Comparison of ENCODE assay signal across 10 cellular contexts in the genomic region with DNA sequence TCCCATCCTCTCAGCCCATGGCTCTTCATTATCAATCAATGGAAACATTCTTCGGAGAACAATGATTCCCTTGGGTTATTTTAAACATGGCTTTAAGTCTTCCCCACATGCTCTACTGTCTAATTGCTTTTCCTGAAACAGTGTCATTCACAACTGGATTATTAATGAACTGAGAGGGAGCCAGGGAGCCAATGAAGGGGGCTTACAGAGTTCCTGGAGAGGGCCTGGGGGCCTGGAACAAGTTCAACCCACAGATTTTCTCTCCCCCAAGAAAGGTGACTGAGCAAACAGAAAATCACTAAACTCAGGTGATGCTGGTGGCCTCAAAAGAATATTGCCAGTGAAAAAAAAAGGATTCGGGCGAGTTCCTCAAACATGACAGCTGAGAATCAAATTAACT. TPM values are rescaled to one million over a fixed set of nuclear protein-coding genes. Genes with fewer than 3 reads are reported as not detected.
DNase-seq lines count a peak whose midpoint lies in the region; ATAC-seq and TF ChIP-seq lines count a peak whose summit lies in the region.
"Had no signal": no experiment of that assay in that cellular context is flagged by ENCODE, and none has a peak within 500 bp of the region (broad histone marks: within the 10 kb centered on the region; RNA-seq: fewer than 3 reads in every experiment).

No MANE protein-coding gene starts in this region.

- intact Hi-C loops in colonic mucosa (cut with DNase I) (no loop called here), ovary (cut with DNase I) (no loop called here)

- no peak for DNase-seq in CD4-positive, CD25-positive, alpha-beta regulatory T cell
- no peak for DNase-seq in colonic mucosa
- no peak for DNase-seq in neural crest cell (ENCODE audit: low read depth, low spot score)
- no peak for DNase-seq in effector CD8-positive, alpha-beta T cell (lab: John Stamatoyannopoulos, UW)
- DNase-seq in ovary: no peak
- DNase-seq: NCI-H2081 treated with DMSO at 0.1 percent for 48 hours, SJCRH30 had no signal

- ATAC-seq in CD4-positive, CD25-positive, alpha-beta regulatory T cell (ENCODE audit: low read depth in 2 of 2): no peak
- ATAC-seq in HG03460 (IDR thresholded peaks at IDR 0.05; ENCODE audit: unreplicated experiment) (no peak), GM19467 (IDR thresholded peaks at IDR 0.05; ENCODE audit: unreplicated experiment) (no peak)

- TF ChIP-seq POLR2A in ovary (IDR thresholded peaks at IDR 0.05): no peak

- TF ChIP-seq CTCF in KMS-11 (conservative IDR thresholded peaks at IDR 0.05; ENCODE audit: low read depth, low read length) (no peak), colonic mucosa (IDR thresholded peaks at IDR 0.05) (no peak), neural crest cell (conservative IDR thresholded peaks at IDR 0.05) (no peak), ovary (IDR thresholded peaks at IDR 0.05) (no peak)

- H2AFZ ChIP-seq in KMS-11 (ENCODE audit: low read depth): peak overlapping the region; percentile 99; the same call in 1 of the 2 replicates

- H3K79me2 ChIP-seq in KMS-11 (ENCODE audit: insufficient read depth, low read depth): no peaks in the 10 kb centered on the region

- peaks cover 7% of the 10 kb centered on the region for H3K27me3 Mint-ChIP-seq in CD4-positive, CD25-positive, alpha-beta regulatory T cell
- peaks cover 37% of the 10 kb centered on the region for H3K27me3 Mint-ChIP-seq in neural crest cell (ENCODE audit: low read depth)

- H3K4me2 ChIP-seq in KMS-11: no peak overlapping the region

- WGBS in ovary, 3 donors: 83 to 88% (median 85%) methylated on average over 3 of the region's 3 CpGs

- no peaks in the 10 kb centered on the region for H3K36me3 ChIP-seq in CD4-positive, CD25-positive, alpha-beta regulatory T cell (ENCODE audit: control insufficient read depth, insufficient read depth, low read length)
- H3K36me3 ChIP-seq in KMS-11 (ENCODE audit: insufficient read depth) (no peaks in the 10 kb centered on the region), colonic mucosa (no peaks in the 10 kb centered on the region), ovary (no peaks in the 10 kb centered on the region)
- H3K36me3 ChIP-seq: SJCRH30 had no signal

- peak overlapping the region; percentile 97 to 99 (median 98) for H3K27ac Mint-ChIP-seq in CD4-positive, CD25-positive, alpha-beta regulatory T cell
- peak overlapping the region; percentile 2 for H3K27ac Mint-ChIP-seq in neural crest cell (ENCODE audit: unreplicated experiment)

- peak overlapping the region; percentile 99 for H3K27ac ChIP-seq in CD4-positive, CD25-positive, alpha-beta regulatory T cell (ENCODE audit: insufficient read depth, low read length, poor library complexity, severe bottlenecking)
- no peak overlapping the region for H3K27ac ChIP-seq in KMS-11
- H3K27ac ChIP-seq in colonic mucosa: peak overlapping the region; percentile 45
- H3K27ac ChIP-seq in ovary: no peak overlapping the region
- H3K27ac ChIP-seq: SJCRH30 had no signal

- no peaks in the 10 kb centered on the region for H3K9me3 Mint-ChIP-seq in CD4-positive, CD25-positive, alpha-beta regulatory T cell
- H3K9me3 Mint-ChIP-seq in neural crest cell: no peaks in the 10 kb centered on the region

- H3K27me3 ChIP-seq in CD4-positive, CD25-positive, alpha-beta regulatory T cell (ENCODE audit: control insufficient read depth, insufficient read depth, low read length): no peaks in the 10 kb centered on the region
- H3K27me3 ChIP-seq in KMS-11 (ENCODE audit: insufficient read depth, low read depth) (no peaks in the 10 kb centered on the region), colonic mucosa (peaks cover 30% of the 10 kb centered on the region), ovary (no peaks in the 10 kb centered on the region)
- H3K27me3 ChIP-seq: SJCRH30 had no signal

- peaks cover 6% of the 10 kb centered on the region for H3K36me3 Mint-ChIP-seq in CD4-positive, CD25-positive, alpha-beta regulatory T cell
- H3K36me3 Mint-ChIP-seq in neural crest cell (ENCODE audit: low read depth): no peaks in the 10 kb centered on the region

- H3K4me3 ChIP-seq in CD4-positive, CD25-positive, alpha-beta regulatory T cell (ENCODE audit: low read depth, low read length): peak overlapping the region; percentile 84
- H3K4me3 ChIP-seq in KMS-11 (IDR thresholded peaks at IDR 0.05; ENCODE audit: insufficient read depth, low read depth, low read length) (no peak overlapping the region), colonic mucosa (no peak overlapping the region), ovary (no peak overlapping the region)
- H3K4me3 ChIP-seq: SJCRH30 had no signal

- H3K9ac ChIP-seq in KMS-11 (no peak overlapping the region), colonic mucosa (ENCODE audit: low read depth in 2 of 2, low read length in 2 of 2) (no peak overlapping the region)

- H3K4me1 ChIP-seq in CD4-positive, CD25-positive, alpha-beta regulatory T cell (ENCODE audit: control insufficient read depth, insufficient read depth, low read length, poor library complexity, severe bottlenecking): peaks cover 52% of the 10 kb centered on the region
- H3K4me1 ChIP-seq in KMS-11 (ENCODE audit: low read depth, poor library complexity, severe bottlenecking): peaks cover 4% of the 10 kb centered on the region
- H3K4me1 ChIP-seq in colonic mucosa: no peaks in the 10 kb centered on the region
- H3K4me1 ChIP-seq in ovary (ENCODE audit: insufficient read depth): peaks cover 4% of the 10 kb centered on the region

- TF ChIP-seq EP300 in ovary (IDR thresholded peaks at IDR 0.05): no peak

- H4K20me1 ChIP-seq in KMS-11 (ENCODE audit: insufficient read depth): no peaks in the 10 kb centered on the region

- peaks cover 11 to 58% (median 42%) of the 10 kb centered on the region in 4 donors for H3K4me1 Mint-ChIP-seq in CD4-positive, CD25-positive, alpha-beta regulatory T cell
- peaks cover 24% of the 10 kb centered on the region for H3K4me1 Mint-ChIP-seq in neural crest cell

- H3K4me3 Mint-ChIP-seq in CD4-positive, CD25-positive, alpha-beta regulatory T cell: peak overlapping the region; percentile 91 to 95 (median 93)
- peak overlapping the region; percentile 87 for H3K4me3 Mint-ChIP-seq in neural crest cell

- no peaks in the 10 kb centered on the region for H3K9me3 ChIP-seq in CD4-positive, CD25-positive, alpha-beta regulatory T cell (ENCODE audit: control insufficient read depth in 2 of 2, low read length in 2 of 2)
- H3K9me3 ChIP-seq in colonic mucosa: no peaks in the 10 kb centered on the region
- H3K9me3 ChIP-seq in ovary: no peaks in the 10 kb centered on the region
- H3K9me3 ChIP-seq: SJCRH30 had no signal

RNA-seq across cellular contexts. Expression of gene PPP1R16B, which starts 1.3 kb away (rescaled TPM):
- 84.1 TPM for total RNA-seq in CD4-positive, CD25-positive, alpha-beta regulatory T cell
- 10 to 100 TPM; 16.5 to 26.8 (median 25.0) TPM for polyA plus RNA-seq in CD4-positive, CD25-positive, alpha-beta regulatory T cell
- total RNA-seq in colonic mucosa (1 to 10 TPM; 2.0 to 2.1 TPM), neural crest cell (0.30 and 0.57 TPM in 2 replicates), ovary (10 to 100 TPM in 1 of 7 donors, 1 to 10 TPM in 4, under 1 TPM in 2; 0.92 to 56.4 (median 2.9) TPM)
- polyA plus RNA-seq in ovary: 10 to 100 TPM in 1 of 2 donors, 1 to 10 TPM in 1; 2.5 to 11.2 TPM

RNA-seq across cellular contexts. Expression of gene ACTR5, which starts 56.0 kb away (rescaled TPM):
- total RNA-seq in CD4-positive, CD25-positive, alpha-beta regulatory T cell: 14.5 TPM
- 10 to 100 TPM in 2 of 4 donors, 1 to 10 TPM in 2; 6.1 to 12.2 (median 10.3) TPM for polyA plus RNA-seq in CD4-positive, CD25-positive, alpha-beta regulatory T cell
- total RNA-seq in colonic mucosa: 1 to 10 TPM; 4.6 to 8.3 TPM
- 14.3 and 14.9 TPM in 2 replicates for total RNA-seq in neural crest cell
- 10 to 100 TPM in 4 of 7 donors, 1 to 10 TPM in 3; 6.2 to 12.3 (median 10.6) TPM for total RNA-seq in ovary
- 1 to 10 TPM; 6.8 to 7.1 TPM for polyA plus RNA-seq in ovary

Comparison
In these comparisons a context has a peak if more than half of its experiments do, and no peak if none do; other contexts are left out.
1. H3K27ac ChIP-seq: peak in CD4-positive, CD25-positive, alpha-beta regulatory T cell (single experiment) and colonic mucosa (single experiment); none in KMS-11 (single experiment) and ovary (0 of 2).